Comparison of ENCODE assay signal across 23 cellular contexts in the genomic region with DNA sequence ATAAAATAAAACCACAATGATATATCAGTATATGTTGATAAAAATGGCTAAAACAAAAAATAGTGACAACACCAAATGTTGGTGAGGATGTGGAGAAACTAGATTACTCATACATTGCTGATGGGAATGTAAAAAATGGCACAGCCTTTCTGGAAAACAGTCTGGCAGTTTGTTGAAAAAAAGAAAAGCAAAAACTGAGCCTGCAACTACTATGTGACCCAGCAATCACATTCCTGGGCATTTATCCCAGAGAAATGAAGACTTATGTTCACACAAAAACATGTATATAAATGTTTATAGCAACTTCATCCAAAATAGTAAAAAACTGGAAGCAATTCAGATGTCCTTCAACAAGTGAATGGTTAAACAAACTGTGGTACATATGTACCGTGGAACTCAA.
"Had no signal": no experiment of that assay in that cellular context is flagged by ENCODE, and none has a peak within 500 bp of the region (broad histone marks: within the 10 kb centered on the region; RNA-seq: fewer than 3 reads in every experiment).

No MANE protein-coding gene starts in this region.

- H3K4me1 ChIP-seq: SJSA1 had no signal

- H3K27ac ChIP-seq: cardiac muscle cell, SJSA1 had no signal

- ATAC-seq: activated T-cell treated with anti-CD3 and anti-CD28 coated beads, Interleukin-2, amount 50 U/mL, for 4 hours; T-helper 17 cell had no signal

- H3K36me3 ChIP-seq: cardiac muscle cell, MG63, SJSA1 had no signal

- H3K4me3 ChIP-seq: cardiac muscle cell, MG63, SJSA1 had no signal

- H3K9me3 ChIP-seq: MG63, SJSA1 had no signal

- H3K27me3 ChIP-seq: cardiac muscle cell, MG63, SJSA1 had no signal

- DNase-seq: activated B cell treated with CpG ODN at 0.5 μM for 24 hours; activated CD4-positive, alpha-beta memory T cell treated with anti-CD3 and anti-CD28 coated beads for 36 hours; activated CD4-positive, alpha-beta T cell treated with anti-CD3 and anti-CD28 coated beads, Interleukin-2, amount 10 ng/mL, durations not matched to agents 7 days and 5 days; activated CD8-positive, alpha-beta memory T cell treated with anti-CD3 and anti-CD28 coated beads for 24 hours; activated gamma-delta T cell; activated naive CD4-positive, alpha-beta T cell treated with anti-CD3 and anti-CD28 coated beads for 36 hours; activated T-cell treated with anti-CD3 and anti-CD28 coated beads, Interleukin-2, amount 50 U/mL, for 4 hours; amygdala; MG63; MV-4-11; NCI-H1092 treated with DMSO at 0.1 percent for 48 hours; NCI-H1417 treated with DMSO at 0.1 percent for 48 hours; NCI-H1694; NCI-H2029; NCI-H2107; NCI-H2171 treated with DMSO at 0.1 percent for 48 hours; NCI-H345; NCI-H510A treated with DMSO at 0.1 percent for 48 hours; SHP77; T-helper 17 cell; T-helper 9 cell had no signal
